ENCODE assay signal across 8 cellular contexts in the genomic region with DNA sequence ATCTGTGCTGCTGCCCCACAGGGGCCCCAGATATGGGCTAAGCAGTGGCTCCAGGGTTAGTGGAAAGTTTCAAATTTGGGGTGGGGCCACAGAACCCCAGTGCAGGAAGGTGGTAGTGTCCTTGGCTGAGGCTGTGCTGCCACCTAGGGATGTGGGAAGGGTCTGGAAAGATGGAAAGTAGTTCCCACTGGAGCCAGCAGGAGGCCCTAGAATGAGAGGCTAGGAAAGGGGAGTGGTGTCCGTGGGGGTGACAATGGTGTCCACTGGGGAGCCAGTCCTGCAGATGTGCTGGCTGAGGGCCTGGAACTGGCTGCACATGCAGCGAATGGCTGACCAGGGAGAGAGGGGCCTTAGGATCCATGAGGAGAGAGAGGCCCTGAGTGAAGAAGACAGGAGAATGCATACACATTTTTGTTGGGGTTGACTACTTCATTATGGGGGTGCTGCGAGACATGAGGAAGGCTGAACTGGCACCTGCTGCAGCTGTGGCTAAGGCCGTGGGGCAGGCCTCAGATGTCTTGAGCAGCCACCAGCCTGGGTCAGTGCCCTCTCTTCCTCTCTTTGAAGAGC. TPM values are rescaled to one million over a fixed set of nuclear protein-coding genes. Genes with fewer than 3 reads are reported as not detected.
A peak's percentile ranks its signal among the peaks of the same experiment; 100 is the strongest.
DNase-seq lines count a peak whose midpoint lies in the region; ATAC-seq and TF ChIP-seq lines count a peak whose summit lies in the region.
"Had no signal": no experiment of that assay in that cellular context is flagged by ENCODE, and none has a peak within 500 bp of the region (broad histone marks: within the 10 kb centered on the region; RNA-seq: fewer than 3 reads in every experiment).

No MANE protein-coding gene starts in this region.

- H4K20me1 ChIP-seq in SU-DHL-6 (ENCODE audit: low read depth, low read length) = no peaks in the 10 kb centered on the region

- H3K9me2 ChIP-seq in SU-DHL-6 (replicated peaks; ENCODE audit: insufficient read depth, low read length) = no peaks in the 10 kb centered on the region

- no peak for ATAC-seq in GM19035 (IDR thresholded peaks at IDR 0.05; ENCODE audit: unreplicated experiment)

- peak; percentile 59 for DNase-seq in Calu3
- peak; percentile 48 for DNase-seq in HCEC 1CT
- peak; percentile 32 for DNase-seq in hepatic stellate cell (ENCODE audit: low spot score)
- peak; percentile 71 for DNase-seq in superior temporal gyrus (ENCODE audit: extremely low spot score)
- DNase-seq in mesenteric fat pad (ENCODE audit: low spot score) = no peak

- H3K9ac ChIP-seq in SU-DHL-6 (ENCODE audit: low read length) = no peak overlapping the region

- H3K27me3 ChIP-seq in SU-DHL-6 (ENCODE audit: low read length) = no peaks in the 10 kb centered on the region

- TF ChIP-seq CTCF in Calu3 (IDR thresholded peaks at IDR 0.05; ENCODE audit: unreplicated experiment) (peak; percentile 82), SU-DHL-6 (IDR thresholded peaks at IDR 0.05; ENCODE audit: insufficient read depth, low read length, poor library complexity, severe bottlenecking) (peak; percentile 16)

- peaks cover 35% of the 10 kb centered on the region for H3K27me3 Mint-ChIP-seq in Calu3 (ENCODE audit: unreplicated experiment)

- H3K4me1 Mint-ChIP-seq in Calu3 (ENCODE audit: low read depth, unreplicated experiment) = no peaks in the 10 kb centered on the region

- no TSS peak for BruUV-seq in Calu3 (replicated peaks; lab: Mats Ljungman, UMichigan)

- CTCF ChIA-PET in Calu3 (lab: Charles Lee) = no interaction called here

- no peak overlapping the region for H3K4me3 Mint-ChIP-seq in Calu3 (ENCODE audit: low read depth, unreplicated experiment)

- no peak overlapping the region for H3K4me3 ChIP-seq in SU-DHL-6 (ENCODE audit: insufficient read depth, low read length, poor library complexity, severe bottlenecking)
- H3K4me3 ChIP-seq: skin epidermis had no signal

- intact Hi-C loops in Calu3 (cut with micrococcal nuclease; ENCODE audit: unreplicated experiment) = loop anchor here (10.0 kb wide), 1 partner anchor 404 kb away; no protein-coding TSS in a partner anchor

- no peaks in the 10 kb centered on the region for H3K36me3 ChIP-seq in SU-DHL-6 (ENCODE audit: low read length)

- H3K36me3 Mint-ChIP-seq in Calu3 (ENCODE audit: insufficient read depth, unreplicated experiment) = peaks cover 1% of the 10 kb centered on the region

- H3K27ac ChIP-seq in SU-DHL-6 (ENCODE audit: low read depth, low read length) = no peak overlapping the region
- H3K27ac ChIP-seq: skin epidermis had no signal

- H3K27ac Mint-ChIP-seq in Calu3 (ENCODE audit: unreplicated experiment) = no peak overlapping the region

- H2AFZ ChIP-seq in SU-DHL-6 (ENCODE audit: low read depth, low read length, severe bottlenecking) = no peak overlapping the region

- no peaks in the 10 kb centered on the region for H3F3A ChIP-seq in SU-DHL-6 (ENCODE audit: insufficient read depth)

- H3K79me2 ChIP-seq in SU-DHL-6 (ENCODE audit: insufficient read depth, low read length) = no peaks in the 10 kb centered on the region

- no peaks in the 10 kb centered on the region for H3K9me3 Mint-ChIP-seq in Calu3 (ENCODE audit: low read depth, unreplicated experiment)

- H3K9me3 ChIP-seq in SU-DHL-6 (ENCODE audit: insufficient read depth, low read length) = no peaks in the 10 kb centered on the region

- no peak overlapping the region for H3K4me2 ChIP-seq in SU-DHL-6 (ENCODE audit: low read depth, low read length, poor library complexity, severe bottlenecking)

RNA-seq across cellular contexts. Expression of a gene that starts 21.1 kb away (rescaled TPM):
- total RNA-seq in Calu3 (2022) (not detected in 2 replicates), mesenteric fat pad (not detected)

RNA-seq across cellular contexts. Expression of a gene that starts 33.3 kb away (rescaled TPM):
- 101 and 108 TPM in 2 replicates for total RNA-seq in Calu3 (2022)
- 55.1 TPM for total RNA-seq in mesenteric fat pad
